ENCODE assay signal across 38 cellular contexts in genomic region chr1:117779364-117779763, GRCh38.
"Had no signal": no experiment of that assay in that cellular context is flagged by ENCODE, and none has a peak within 500 bp of the region (broad histone marks: within the 10 kb centered on the region; RNA-seq: fewer than 3 reads in every experiment).

No MANE protein-coding gene starts in this region.

- H3K9me3 ChIP-seq: ascending aorta had no signal

- ATAC-seq: activated CD8-positive, alpha-beta T cell treated with anti-CD3 and anti-CD28 coated beads for 36 hours; activated naive CD4-positive, alpha-beta T cell treated with anti-CD3 and anti-CD28 coated beads, Interleukin-2, amount 50 U/mL, for 72 hours; activated T-cell treated with anti-CD3 and anti-CD28 coated beads, Interleukin-2, amount 50 U/mL, for 4 hours; activated T-cell treated with anti-CD3 and anti-CD28 coated beads, Interleukin-2, amount 50 U/mL, for 72 hours; activated T-helper 17 cell treated with anti-CD3 and anti-CD28 coated beads, Interleukin-2, amount 50 U/mL, for 72 hours had no signal

- H3K4me1 Mint-ChIP-seq: activated B cell treated with CpG ODN at 0.5 μM for 24 hours; activated CD4-positive, alpha-beta T cell treated with anti-CD3 and anti-CD28 coated beads, Interleukin-2, amount 10 ng/mL, durations not matched to agents 24 days and 14 days; activated naive CD8-positive, alpha-beta T cell treated with anti-CD3 and anti-CD28 coated beads for 36 hours; activated T-helper 17 cell treated with anti-CD3 and anti-CD28 coated beads, Interleukin-2, amount 50 U/mL, for 72 hours had no signal

- H3K4me1 ChIP-seq: ascending aorta had no signal

- H3K27me3 Mint-ChIP-seq: activated T-helper 17 cell treated with anti-CD3 and anti-CD28 coated beads, Interleukin-2, amount 50 U/mL, for 72 hours had no signal

- H3K27ac ChIP-seq: ascending aorta, cardiac muscle cell, VCaP had no signal

- H3K9me3 Mint-ChIP-seq: activated B cell treated with CpG ODN at 0.5 μM for 24 hours; activated CD4-positive, alpha-beta memory T cell treated with anti-CD3 and anti-CD28 coated beads for 36 hours; activated CD4-positive, alpha-beta T cell treated with anti-CD3 and anti-CD28 coated beads, Interleukin-2, amount 10 ng/mL, durations not matched to agents 24 days and 14 days; activated CD8-positive, alpha-beta T cell treated with anti-CD3 and anti-CD28 coated beads for 36 hours; activated naive CD4-positive, alpha-beta T cell treated with anti-CD3 and anti-CD28 coated beads for 36 hours; activated naive CD4-positive, alpha-beta T cell treated with anti-CD3 and anti-CD28 coated beads, Interleukin-2, amount 50 U/mL, for 72 hours; activated naive CD8-positive, alpha-beta T cell treated with anti-CD3 and anti-CD28 coated beads for 36 hours; activated T-cell treated with anti-CD3 and anti-CD28 coated beads, Interleukin-2, amount 50 U/mL, for 4 hours; activated T-cell treated with anti-CD3 and anti-CD28 coated beads, Interleukin-2, amount 50 U/mL, for 72 hours; activated T-helper 1 cell treated with anti-CD3 and anti-CD28 coated beads, Interleukin-12 subunit alpha, Interleukin-12 subunit beta, Interleukin-2, Interleukin-4 antibody, amounts not matched to agents 30 ng/mL and 10 ng/mL and 1 ng/mL, durations not matched to agents 14 hours and 24 hours and 36 hours; activated T-helper 17 cell treated with anti-CD3 and anti-CD28 coated beads, Interleukin-2, amount 50 U/mL, for 72 hours; central memory CD8-positive, alpha-beta T cell; T-helper 1 cell treated with Interleukin-12 subunit alpha and Interleukin-12 subunit beta and Interleukin-4 antibody, amounts not matched to agents 30 μg/mL and 1 μg/mL, for 36 hours; T-helper 2 cell treated with Interferon-gamma antibody and Interleukin-4, amounts not matched to agents 5 μg/mL and 100 μg/mL, for 36 hours had no signal

- H3K27ac Mint-ChIP-seq: activated B cell treated with CpG ODN at 0.5 μM for 24 hours; activated CD4-positive, alpha-beta memory T cell treated with anti-CD3 and anti-CD28 coated beads for 36 hours; activated CD4-positive, alpha-beta T cell treated with anti-CD3 and anti-CD28 coated beads, Interleukin-2, amount 10 ng/mL, durations not matched to agents 24 days and 14 days; activated CD8-positive, alpha-beta T cell treated with anti-CD3 and anti-CD28 coated beads for 36 hours; activated naive CD4-positive, alpha-beta T cell treated with anti-CD3 and anti-CD28 coated beads for 36 hours; activated naive CD4-positive, alpha-beta T cell treated with anti-CD3 and anti-CD28 coated beads, Interleukin-2, amount 50 U/mL, for 72 hours; activated naive CD8-positive, alpha-beta T cell treated with anti-CD3 and anti-CD28 coated beads for 36 hours; activated T-cell treated with anti-CD3 and anti-CD28 coated beads, Interleukin-2, amount 50 U/mL, for 72 hours; activated T-helper 1 cell treated with anti-CD3 and anti-CD28 coated beads, Interleukin-12 subunit alpha, Interleukin-12 subunit beta, Interleukin-2, Interleukin-4 antibody, amounts not matched to agents 30 ng/mL and 10 ng/mL and 1 ng/mL, durations not matched to agents 14 hours and 24 hours and 36 hours; activated T-helper 17 cell treated with anti-CD3 and anti-CD28 coated beads, Interleukin-2, amount 50 U/mL, for 72 hours; brain; T-helper 1 cell treated with Interleukin-12 subunit alpha and Interleukin-12 subunit beta and Interleukin-4 antibody, amounts not matched to agents 30 μg/mL and 1 μg/mL, for 36 hours; T-helper 2 cell treated with Interferon-gamma antibody and Interleukin-4, amounts not matched to agents 5 μg/mL and 100 μg/mL, for 36 hours had no signal

- DNase-seq: activated B cell treated with CpG ODN at 0.5 μM for 24 hours; activated CD4-positive, alpha-beta memory T cell treated with anti-CD3 and anti-CD28 coated beads for 36 hours; activated CD4-positive, alpha-beta T cell treated with anti-CD3 and anti-CD28 coated beads for 4 hours; activated CD4-positive, alpha-beta T cell treated with anti-CD3 and anti-CD28 coated beads, Interleukin-2, amount 10 ng/mL, durations not matched to agents 24 days and 14 days; activated CD4-positive, alpha-beta T cell treated with anti-CD3 and anti-CD28 coated beads, Interleukin-2, amount 50 U/mL, for 1 hour; activated CD4-positive, alpha-beta T cell treated with anti-CD3 and anti-CD28 coated beads, Interleukin-2, amount 50 U/mL, for 4 hours; activated CD4-positive, CD25-positive, alpha-beta regulatory T cell treated with anti-CD3 and anti-CD28 coated beads, Interleukin-2, amount 50 U/mL, for 72 hours; activated CD8-positive, alpha-beta memory T cell treated with anti-CD3 and anti-CD28 coated beads, Interleukin-2, amount 50 U/mL, for 4 hours; activated CD8-positive, alpha-beta T cell treated with anti-CD3 and anti-CD28 coated beads for 36 hours; activated effector memory CD4-positive, alpha-beta T cell treated with anti-CD3 and anti-CD28 coated beads, Interleukin-2, amount 50 U/mL, for 16 hours; activated gamma-delta T cell treated with Interleukin-2 at 50 U/mL for 16 hours; activated naive CD4-positive, alpha-beta T cell; activated naive CD4-positive, alpha-beta T cell treated with anti-CD3 and anti-CD28 coated beads for 36 hours; activated naive CD4-positive, alpha-beta T cell treated with anti-CD3 and anti-CD28 coated beads, Interleukin-2, amount 50 U/mL, for 16 hours; activated naive CD8-positive, alpha-beta T cell treated with anti-CD3 and anti-CD28 coated beads for 36 hours; activated T-cell treated with anti-CD3 and anti-CD28 coated beads for 4 hours; activated T-cell treated with anti-CD3 and anti-CD28 coated beads, Interleukin-2, amount 50 U/mL, for 1 hour; activated T-cell treated with anti-CD3 and anti-CD28 coated beads, Interleukin-2, amount 50 U/mL, for 4 hours; activated T-cell treated with anti-CD3 and anti-CD28 coated beads, Interleukin-2, amount 50 U/mL, for 72 hours; amygdala; anterior cingulate cortex; caudate nucleus; cerebellar nuclear complex; T-helper 1 cell; T-helper 2 cell; T-helper 9 cell had no signal

- H3K4me3 ChIP-seq: ascending aorta, cardiac muscle cell had no signal

- FAIRE-seq: bronchial epithelial cell, TTC549 had no signal

- H3K36me3 ChIP-seq: ascending aorta, cardiac muscle cell had no signal

- H3K27me3 ChIP-seq: ascending aorta, cardiac muscle cell had no signal

- H3K36me3 Mint-ChIP-seq: activated CD4-positive, alpha-beta memory T cell treated with anti-CD3 and anti-CD28 coated beads for 36 hours; activated naive CD4-positive, alpha-beta T cell treated with anti-CD3 and anti-CD28 coated beads, Interleukin-2, amount 50 U/mL, for 72 hours; activated naive CD8-positive, alpha-beta T cell treated with anti-CD3 and anti-CD28 coated beads for 36 hours; brain had no signal

- H3K4me3 Mint-ChIP-seq: activated B cell treated with CpG ODN at 0.5 μM for 24 hours; activated CD4-positive, alpha-beta memory T cell treated with anti-CD3 and anti-CD28 coated beads for 36 hours; activated CD4-positive, alpha-beta T cell treated with anti-CD3 and anti-CD28 coated beads, Interleukin-2, amount 10 ng/mL, durations not matched to agents 24 days and 14 days; activated CD8-positive, alpha-beta T cell treated with anti-CD3 and anti-CD28 coated beads for 36 hours; activated naive CD4-positive, alpha-beta T cell treated with anti-CD3 and anti-CD28 coated beads for 36 hours; activated naive CD8-positive, alpha-beta T cell treated with anti-CD3 and anti-CD28 coated beads for 36 hours; activated T-cell treated with anti-CD3 and anti-CD28 coated beads, Interleukin-2, amount 50 U/mL, for 4 hours; activated T-cell treated with anti-CD3 and anti-CD28 coated beads, Interleukin-2, amount 50 U/mL, for 72 hours; activated T-helper 1 cell treated with anti-CD3 and anti-CD28 coated beads, Interleukin-12 subunit alpha, Interleukin-12 subunit beta, Interleukin-2, Interleukin-4 antibody, amounts not matched to agents 30 ng/mL and 10 ng/mL and 1 ng/mL, durations not matched to agents 14 hours and 24 hours and 36 hours; activated T-helper 17 cell treated with anti-CD3 and anti-CD28 coated beads, Interleukin-2, amount 50 U/mL, for 72 hours; brain; central memory CD8-positive, alpha-beta T cell; T-helper 1 cell treated with Interleukin-12 subunit alpha and Interleukin-12 subunit beta and Interleukin-4 antibody, amounts not matched to agents 30 μg/mL and 1 μg/mL, for 36 hours; T-helper 2 cell treated with Interferon-gamma antibody and Interleukin-4, amounts not matched to agents 5 μg/mL and 100 μg/mL, for 36 hours had no signal
